ENCODE assay signal across 22 cellular contexts in genomic region chr10:123249894-123250293, GRCh38.
DNase-seq lines count a peak whose midpoint lies in the region; ATAC-seq and TF ChIP-seq lines count a peak whose summit lies in the region.
"Had no signal": no experiment of that assay in that cellular context is flagged by ENCODE, and none has a peak within 500 bp of the region (broad histone marks: within the 10 kb centered on the region; RNA-seq: fewer than 3 reads in every experiment).

No MANE protein-coding gene starts in this region.

- H3K4me3 ChIP-seq in BLaER1 treated with 17β-estradiol and CSF1 and Interleukin-3, amounts not matched to agents 10 nM and 100 nM, result no peak overlapping the region
- no peak overlapping the region for H3K4me3 ChIP-seq in cardiac fibroblast (replicated peaks in 1 of 2; ENCODE audit: low read depth in 2 of 2, low read length in 2 of 2)
- no peak overlapping the region for H3K4me3 ChIP-seq in mesenchymal stem cell (ENCODE audit: insufficient read depth in 1 of 2, low read depth in 1 of 2, low read length in 2 of 2)
- H3K4me3 ChIP-seq: SJSA1 had no signal

- H3K4me1 Mint-ChIP-seq in memory B cell, result no peaks in the 10 kb centered on the region

- H3K27me3 Mint-ChIP-seq in memory B cell, result no peaks in the 10 kb centered on the region

- H4K20me1 ChIP-seq in BLaER1 treated with 17β-estradiol and CSF1 and Interleukin-3, amounts not matched to agents 10 nM and 100 nM, result no peaks in the 10 kb centered on the region

- H3K36me3 ChIP-seq in BLaER1 treated with 17β-estradiol and CSF1 and Interleukin-3, amounts not matched to agents 10 nM and 100 nM, result peaks cover 0 to 11% (median 4%) of the 10 kb centered on the region in 11 experiments; a peak in 8 of 22 replicates
- H3K36me3 ChIP-seq in mesenchymal stem cell (ENCODE audit: control insufficient read depth in 1 of 2, insufficient read depth in 2 of 2, low read depth in 1 of 2, low read length in 2 of 2), result no peaks in the 10 kb centered on the region
- H3K36me3 ChIP-seq: SJSA1 had no signal

- peak overlapping the region in 8 of 11 experiments; percentile 6 to 93 (median 83); a peak in 15 of 22 replicates for H3K4me2 ChIP-seq in BLaER1 treated with 17β-estradiol and CSF1 and Interleukin-3, amounts not matched to agents 10 nM and 100 nM
- H3K4me2 ChIP-seq in mesenchymal stem cell (ENCODE audit: low read length, poor library complexity, severe bottlenecking), result no peak overlapping the region

- H3K9me3 ChIP-seq in BLaER1 treated with 17β-estradiol and CSF1 and Interleukin-3, amounts not matched to agents 10 nM and 100 nM (replicated peaks in 1 of 11), result peaks cover 0 to 23% (median 14%) of the 10 kb centered on the region in 11 experiments; a peak in 15 of 22 replicates
- H3K9me3 ChIP-seq in mesenchymal stem cell (ENCODE audit: control insufficient read depth, low read length), result no peaks in the 10 kb centered on the region
- H3K9me3 ChIP-seq: SJSA1 had no signal

- no peaks in the 10 kb centered on the region for H3K79me1 ChIP-seq in mesenchymal stem cell (replicated peaks; ENCODE audit: low read length, poor library complexity, severe bottlenecking)

- H3K9me3 Mint-ChIP-seq in memory B cell, result no peaks in the 10 kb centered on the region
- H3K9me3 Mint-ChIP-seq: CD8-positive, alpha-beta T cell had no signal

- no peak overlapping the region for H3K27ac ChIP-seq in BLaER1 treated with 17β-estradiol and CSF1 and Interleukin-3, amounts not matched to agents 10 nM and 100 nM
- no peak overlapping the region for H3K27ac ChIP-seq in mesenchymal stem cell (ENCODE audit: low read length, poor library complexity, severe bottlenecking)
- H3K27ac ChIP-seq: HL-60, SJSA1 had no signal

- H2AK5ac ChIP-seq in mesenchymal stem cell (ENCODE audit: low read length, severe bottlenecking), result no peak overlapping the region

- no peak overlapping the region for H3K23ac ChIP-seq in mesenchymal stem cell (ENCODE audit: low read length in 2 of 2)

- H2BK5ac ChIP-seq in mesenchymal stem cell (ENCODE audit: low read depth, low read length, poor library complexity, severe bottlenecking), result no peak overlapping the region

- H2AFZ ChIP-seq in mesenchymal stem cell (ENCODE audit: low read depth, low read length), result no peak overlapping the region

- no peak overlapping the region for H3K4me3 Mint-ChIP-seq in memory B cell
- H3K4me3 Mint-ChIP-seq: CD8-positive, alpha-beta T cell had no signal

- H3K9ac ChIP-seq in BLaER1 treated with 17β-estradiol and CSF1 and Interleukin-3, amounts not matched to agents 10 nM and 100 nM, result no peak overlapping the region
- no peak overlapping the region for H3K9ac ChIP-seq in mesenchymal stem cell (ENCODE audit: low read length)

- no peak overlapping the region for H4K8ac ChIP-seq in mesenchymal stem cell (ENCODE audit: low read length)

- DNase-seq in LHCN-M2 (ENCODE audit: low read depth), result peak; percentile 54
- peak; percentile 22 to 71 for DNase-seq in cardiac fibroblast (ENCODE audit: low read depth in 2 of 2)
- no peak for DNase-seq in memory B cell (ENCODE audit: low spot score in 2 of 2)
- no peak for DNase-seq in effector CD4-positive, alpha-beta T cell
- DNase-seq in mesenchymal stem cell, result no peak
- DNase-seq: C1 segment of cervical spinal cord; Calu3; CD8-positive, alpha-beta T cell; DMS53; EL; GF-D8; GOT3; HCEC 1CT; KBM-7; NCI-H1105; NCI-H446 treated with DMSO at 0.1 percent for 48 hours; NK-92 treated with Interleukin-12 subunit alpha and Interleukin-12 subunit beta, amount 100 ng/mL, for 24 hours had no signal

- peak overlapping the region; percentile 51 for H3K27ac Mint-ChIP-seq in memory B cell
- H3K27ac Mint-ChIP-seq: CD8-positive, alpha-beta T cell had no signal

- H3K36me3 Mint-ChIP-seq in memory B cell, result no peaks in the 10 kb centered on the region
- H3K36me3 Mint-ChIP-seq: CD8-positive, alpha-beta T cell had no signal

- no peak for TF ChIP-seq CTCF in cardiac fibroblast (IDR thresholded peaks at IDR 0.05; ENCODE audit: low read depth, low read length)

- no peak overlapping the region for H3K18ac ChIP-seq in mesenchymal stem cell (ENCODE audit: low read depth in 1 of 2, low read length in 2 of 2)

- no peaks in the 10 kb centered on the region for H3K27me3 ChIP-seq in BLaER1 treated with 17β-estradiol and CSF1 and Interleukin-3, amounts not matched to agents 10 nM and 100 nM
- no peaks in the 10 kb centered on the region for H3K27me3 ChIP-seq in mesenchymal stem cell (ENCODE audit: control insufficient read depth in 1 of 2, insufficient read depth in 1 of 2, low read length in 2 of 2)
- H3K27me3 ChIP-seq: SJSA1 had no signal

- H3K4ac ChIP-seq in mesenchymal stem cell (ENCODE audit: low read depth in 1 of 2, low read length in 2 of 2), result no peak overlapping the region

- no peak overlapping the region for H2BK12ac ChIP-seq in mesenchymal stem cell (ENCODE audit: low read length in 2 of 2)

- WGBS in mesenchymal stem cell, result no CpG with 5 or more reads among the region's 1 CpG

- no peak overlapping the region for H2BK120ac ChIP-seq in mesenchymal stem cell (ENCODE audit: low read depth, low read length)

- H4K91ac ChIP-seq in mesenchymal stem cell (ENCODE audit: low read length), result no peak overlapping the region

- ATAC-seq in memory B cell (ENCODE audit: low read depth) (no peak), GM21825 (IDR thresholded peaks at IDR 0.05; ENCODE audit: unreplicated experiment) (no peak)
- ATAC-seq: CD8-positive, alpha-beta T cell; Panc1 had no signal

- no peak overlapping the region for H2BK15ac ChIP-seq in mesenchymal stem cell (ENCODE audit: low read depth, poor library complexity, severe bottlenecking)

- no peak overlapping the region for H3K14ac ChIP-seq in mesenchymal stem cell (ENCODE audit: low read length in 2 of 2)

- H3K4me1 ChIP-seq in BLaER1 treated with 17β-estradiol and CSF1 and Interleukin-3, amounts not matched to agents 10 nM and 100 nM, result peaks cover 8 to 77% (median 52%) of the 10 kb centered on the region in 10 experiments; a peak in 18 of 20 replicates
- no peaks in the 10 kb centered on the region for H3K4me1 ChIP-seq in mesenchymal stem cell (ENCODE audit: control insufficient read depth, insufficient read depth, low read depth, low read length)
- H3K4me1 ChIP-seq: SJSA1 had no signal

Comparison
In these comparisons a context has a peak if more than half of its experiments do, and no peak if none do; other contexts are left out.
1. DNase-seq: peak in LHCN-M2 (single experiment) and cardiac fibroblast (2 of 2); none in memory B cell (0 of 2), effector CD4-positive, alpha-beta T cell (single experiment) and mesenchymal stem cell (single experiment).